In the genomic region with DNA sequence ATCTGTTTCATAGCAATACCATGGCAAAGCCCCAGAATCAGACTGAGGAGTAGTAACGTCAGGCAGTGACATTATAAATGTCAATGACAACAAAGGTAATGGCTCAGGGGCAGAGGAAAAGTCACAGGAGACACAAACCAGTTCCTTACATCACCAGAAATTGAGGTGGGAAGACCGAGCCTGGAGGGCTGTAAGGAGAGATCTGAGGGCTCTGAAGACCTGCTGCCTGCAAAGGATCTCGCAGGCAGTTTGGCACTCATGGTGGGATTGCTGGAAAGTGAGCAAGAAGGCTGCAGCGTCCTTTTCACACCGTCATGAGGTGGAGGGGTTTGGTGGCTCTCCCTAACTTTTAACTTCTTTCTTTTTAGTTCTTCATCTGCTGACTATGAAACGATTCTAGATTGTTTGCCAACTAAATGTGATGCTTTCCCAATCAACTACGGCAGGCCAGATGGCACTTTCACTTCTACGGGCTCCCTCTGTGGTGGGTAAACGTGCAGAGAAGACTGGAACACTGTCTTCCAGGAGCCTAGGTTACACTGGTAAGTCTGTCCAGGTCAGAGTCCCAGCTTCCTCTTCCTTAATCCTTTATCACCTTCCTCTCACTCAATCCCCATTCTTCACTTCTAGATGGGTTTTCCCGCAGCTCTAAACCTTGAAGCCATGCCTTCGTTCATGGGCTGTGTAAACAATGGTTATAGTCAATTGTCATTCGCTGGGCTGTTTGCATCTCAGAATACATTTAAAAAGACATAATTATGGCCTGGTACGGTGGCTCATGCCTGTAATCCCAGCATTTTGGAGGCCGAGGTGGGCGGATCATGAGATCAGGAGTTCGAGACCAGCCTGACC, we compare ENCODE assay signal across 17 cellular contexts. TPM values are rescaled to one million over a fixed set of nuclear protein-coding genes. Genes with fewer than 3 reads are reported as not detected.
DNase-seq lines count a peak whose midpoint lies in the region; ATAC-seq, FAIRE-seq and TF ChIP-seq lines count a peak whose summit lies in the region.
"Had no signal": no experiment of that assay in that cellular context is flagged by ENCODE, and none has a peak within 500 bp of the region (broad histone marks: within the 10 kb centered on the region; RNA-seq: fewer than 3 reads in every experiment).

No MANE protein-coding gene starts in this region.

- no peak for ATAC-seq in HG03139 (IDR thresholded peaks at IDR 0.05; ENCODE audit: unreplicated experiment)
- ATAC-seq: activated naive CD4-positive, alpha-beta T cell treated with anti-CD3 and anti-CD28 coated beads, Interleukin-2, amount 50 U/mL, for 72 hours; activated T-cell treated with anti-CD3 and anti-CD28 coated beads, Interleukin-2, amount 50 U/mL, for 72 hours; left lung had no signal

- TF ChIP-seq CTCF in mammary epithelial cell (conservative IDR thresholded peaks at IDR 0.05 in 1 of 2, IDR thresholded peaks at IDR 0.05 in 1 of 2; ENCODE audit: extremely low read depth in 1 of 2, insufficient read depth in 1 of 2, low read depth in 1 of 2, low read length in 2 of 2), result no peak
- TF ChIP-seq CTCF in sigmoid colon (IDR thresholded peaks at IDR 0.05), result no peak
- no peak for TF ChIP-seq CTCF in D721Med (IDR thresholded peaks at IDR 0.05; ENCODE audit: insufficient read depth, missing control alignments)

- H3K4me2 ChIP-seq in mammary epithelial cell (ENCODE audit: insufficient read depth, low read depth, low read length), result peak overlapping the region; percentile 41

- intact Hi-C loops in mammary epithelial cell (cut with micrococcal nuclease) (no loop called here), sigmoid colon (cut with DNase I) (no loop called here)

- WGBS in mammary epithelial cell (ENCODE audit: low coverage, missing lambda C conversion rate), result 50% methylated on average over 16 of the region's 16 CpGs
- 80% methylated on average over 16 of the region's 16 CpGs for WGBS in sigmoid colon, 2 donors

- peak overlapping the region; percentile 45 for H2AFZ ChIP-seq in mammary epithelial cell (ENCODE audit: low read depth, low read length)

- H3K27ac ChIP-seq in mammary epithelial cell (ENCODE audit: insufficient read depth, low read depth, low read length) (no peak overlapping the region), sigmoid colon (peak overlapping the region in 2 of 4 donors; percentile 3 to 55)
- H3K27ac ChIP-seq: left lung, testis had no signal

- no peak for TF ChIP-seq EP300 in sigmoid colon (IDR thresholded peaks at IDR 0.05)

- in situ Hi-C loops in mammary epithelial cell (cut with MboI; ENCODE audit: low sequenced_read_pairs in 2 of 2), result no loop called here

- no TSS peak for BruUV-seq in mammary epithelial cell (replicated peaks; lab: Mats Ljungman, UMichigan)

- H3K4me1 ChIP-seq in mammary epithelial cell (ENCODE audit: insufficient read depth, low read length), result peaks cover 17% of the 10 kb centered on the region
- H3K4me1 ChIP-seq in sigmoid colon, result peaks cover 0 to 7% (median 3%) of the 10 kb centered on the region in 4 donors
- H3K4me1 ChIP-seq: testis had no signal

- dilution Hi-C loops in mammary epithelial cell (cut with HindIII; ENCODE audit: low sequenced_read_pairs), result no loop called here

- no peak overlapping the region for H3K9ac ChIP-seq in mammary epithelial cell (ENCODE audit: insufficient read depth, low read length)

- CTCF ChIA-PET in mammary epithelial cell (lab: Charles Lee; ENCODE audit: low non-redundant PET), result interaction anchor here (0.7 kb wide), 1 partner anchor 58 kb away, joined by 4 read pairs; the partner anchor contains the start of gene TBC1D9

- no peak overlapping the region for H3K4me3 ChIP-seq in H7 (ENCODE audit: insufficient read depth, low read depth, low read length)
- no peak overlapping the region for H3K4me3 ChIP-seq in mammary epithelial cell (replicated peaks in 1 of 3; ENCODE audit: insufficient read depth in 1 of 3, low read depth in 2 of 3, low read length in 3 of 3)
- H3K4me3 ChIP-seq in sigmoid colon, result peak overlapping the region in 3 of 4 donors; percentile 16 to 32 (median 24)
- H3K4me3 ChIP-seq: left lung, testis had no signal

- peaks cover 11% of the 10 kb centered on the region for H3K27me3 ChIP-seq in H7 (ENCODE audit: control insufficient read depth, insufficient read depth, low read length)
- H3K27me3 ChIP-seq in mammary epithelial cell (ENCODE audit: insufficient read depth, low read length), result no peaks in the 10 kb centered on the region
- no peaks in the 10 kb centered on the region for H3K27me3 ChIP-seq in sigmoid colon
- H3K27me3 ChIP-seq: left lung, testis had no signal

- TF ChIP-seq POLR2A in sigmoid colon (IDR thresholded peaks at IDR 0.05), result no peak

- H4K20me1 ChIP-seq in mammary epithelial cell (ENCODE audit: insufficient read depth, low read length), result no peaks in the 10 kb centered on the region

- H3K36me3 ChIP-seq in H7 (replicated peaks; ENCODE audit: control insufficient read depth, insufficient read depth, low read length), result no peaks in the 10 kb centered on the region
- H3K36me3 ChIP-seq in mammary epithelial cell (ENCODE audit: insufficient read depth, low read length), result no peaks in the 10 kb centered on the region
- H3K36me3 ChIP-seq in sigmoid colon, result no peaks in the 10 kb centered on the region

- FAIRE-seq in D721Med (lab: Jason Lieb, UNC), result no peak
- FAIRE-seq: G401.6, H54 had no signal

- DNase-seq in H7 (peak; percentile 5), MV-4-11 (lab: John Stamatoyannopoulos, UW) (peak; percentile 59), mammary epithelial cell (no peak), sigmoid colon (no peak), D721Med (ENCODE audit: insufficient read length, low spot score) (no peak), AG08396 (ENCODE audit: low spot score) (no peak)
- DNase-seq: activated T-cell treated with anti-CD3 and anti-CD28 coated beads, Interleukin-2, amount 50 U/mL, for 72 hours; endodermal cell; glutamatergic neuron; IMR-90; left lung; NK-92 treated with Interleukin-12 subunit alpha and Interleukin-12 subunit beta, amount 100 ng/mL, for 24 hours; testis had no signal

- peaks cover 3% of the 10 kb centered on the region for H3K79me2 ChIP-seq in mammary epithelial cell (ENCODE audit: insufficient read depth, low read length)

- H3K9me3 ChIP-seq in mammary epithelial cell (replicated peaks; ENCODE audit: insufficient read depth, low read length), result no peaks in the 10 kb centered on the region
- H3K9me3 ChIP-seq in sigmoid colon, result no peaks in the 10 kb centered on the region
- H3K9me3 ChIP-seq: left lung, testis had no signal

RNA-seq across cellular contexts. Expression of gene TBC1D9, which starts 58.2 kb away (rescaled TPM):
- total RNA-seq in H7 (2014; rRNA removed; shearing (Covaris generic)), result 1.6 and 4.6 TPM in 2 replicates
- 10 to 100 TPM; 23.5 to 42.8 TPM for total RNA-seq in mammary epithelial cell
- polyA plus RNA-seq in mammary epithelial cell, result 12.8 TPM
- polyA minus RNA-seq in mammary epithelial cell, result 27.8 TPM
- total RNA-seq in sigmoid colon, result 10 to 100 TPM in 1 of 4 donors, 1 to 10 TPM in 3; 7.9 to 10.2 (median 9.6) TPM
- polyA plus RNA-seq in sigmoid colon, result 1 to 10 TPM; 5.4 to 8.2 (median 8.1) TPM
- total RNA-seq: activated T-cell treated with anti-CD3 and anti-CD28 coated beads, Interleukin-2, amount 50 U/mL, for 72 hours had no signal

Comparison
In these comparisons a context has a peak if more than half of its experiments do, and no peak if none do; other contexts are left out.
1. DNase-seq: peak in H7 (single experiment) and MV-4-11 (single experiment); none in mammary epithelial cell (single experiment), sigmoid colon (single experiment), D721Med (single experiment) and AG08396 (single experiment).
2. H3K4me3 ChIP-seq: peak in sigmoid colon (3 of 4); none in H7 (single experiment) and mammary epithelial cell (0 of 3).